ENCODE assay signal across 8 cellular contexts in the genomic region with DNA sequence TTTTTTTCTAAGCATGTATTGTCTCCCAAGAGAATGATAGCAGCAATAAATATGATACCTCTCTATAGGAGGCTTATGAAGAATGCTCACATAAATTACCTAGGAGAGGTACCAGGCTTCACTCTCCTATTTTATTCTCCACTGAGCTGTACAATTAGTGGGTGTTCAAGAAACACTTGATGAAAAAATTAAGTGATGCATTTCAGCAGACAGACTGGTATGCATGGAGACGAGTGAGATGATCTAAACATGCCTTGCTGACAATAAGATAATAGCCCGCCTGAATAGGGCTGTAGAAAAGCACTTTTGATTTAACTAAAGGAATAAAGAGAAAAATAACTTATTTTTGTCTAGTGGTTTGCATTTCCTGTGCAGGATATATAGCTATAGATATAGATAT.
"Had no signal": no experiment of that assay in that cellular context is flagged by ENCODE, and none has a peak within 500 bp of the region (broad histone marks: within the 10 kb centered on the region; RNA-seq: fewer than 3 reads in every experiment).

No MANE protein-coding gene starts in this region.

- DNase-seq: GM23248, GOT3, H7, H9, HCEC 1CT, HFFc6 had no signal

- H3K4me3 Mint-ChIP-seq: GM23338, H9, HFFc6 had no signal

- H3K4me3 ChIP-seq: GM23248, GM23338, HAP-1 had no signal

- H3K9ac ChIP-seq: GM23248 had no signal

- H3K27ac ChIP-seq: GM23248 had no signal

- H3K4me2 ChIP-seq: GM23338 had no signal

- H3K9me3 Mint-ChIP-seq: GM23338 had no signal

- H3K27ac Mint-ChIP-seq: GM23338, H9, HFFc6 had no signal

- H2AFZ ChIP-seq: GM23248, GM23338 had no signal

- H3K4me1 Mint-ChIP-seq: GM23338 had no signal

- H3K9me3 ChIP-seq: HAP-1 had no signal

- H3K36me3 ChIP-seq: HAP-1 had no signal
